In genomic region chr1:224357626-224358124, GRCh38 we compare ENCODE assay signal across 8 cellular contexts. TPM values are rescaled to one million over a fixed set of nuclear protein-coding genes. Genes with fewer than 3 reads are reported as not detected.
A peak's percentile ranks its signal among the peaks of the same experiment; 100 is the strongest.
DNase-seq lines count a peak whose midpoint lies in the region; ATAC-seq and TF ChIP-seq lines count a peak whose summit lies in the region.

No MANE protein-coding gene starts in this region.

- ATAC-seq in psoas muscle (peak in 2 of 4 donors; percentile 26 to 32), HG02610 (IDR thresholded peaks at IDR 0.05; ENCODE audit: unreplicated experiment) (no peak), HG03196 (IDR thresholded peaks at IDR 0.05; ENCODE audit: unreplicated experiment) (no peak)

- H3K4me3 ChIP-seq in SJCRH30, result peak overlapping the region; percentile 87
- H3K4me3 ChIP-seq in esophagus squamous epithelium, result peak overlapping the region; percentile 63 to 96 (median 88)
- peak overlapping the region; percentile 96 for H3K4me3 ChIP-seq in psoas muscle

- H3K9me3 Mint-ChIP-seq in activated CD4-positive, alpha-beta T cell treated with anti-CD3 and anti-CD28 coated beads, Interleukin-2, amount 10 ng/mL, durations not matched to agents 7 days and 5 days, result no peaks in the 10 kb centered on the region

- H3K36me3 ChIP-seq in SJCRH30 (peaks cover 2% of the 10 kb centered on the region; the same call in 1 of the 2 replicates), esophagus squamous epithelium (peaks cover 0 to 24% (median 0%) of the 10 kb centered on the region in 3 donors), psoas muscle (ENCODE audit: insufficient read depth in 1 of 2, low read depth in 1 of 2) (no peaks in the 10 kb centered on the region)

- peak overlapping the region; percentile 87 for H3K4me3 Mint-ChIP-seq in activated CD4-positive, alpha-beta T cell treated with anti-CD3 and anti-CD28 coated beads, Interleukin-2, amount 10 ng/mL, durations not matched to agents 7 days and 5 days

- H3K9me3 ChIP-seq in SJCRH30 (replicated peaks), result no peaks in the 10 kb centered on the region
- H3K9me3 ChIP-seq in esophagus squamous epithelium, result no peaks in the 10 kb centered on the region
- no peaks in the 10 kb centered on the region for H3K9me3 ChIP-seq in psoas muscle

- no peaks in the 10 kb centered on the region for H3K4me1 ChIP-seq in SJCRH30
- peaks cover 9 to 43% (median 20%) of the 10 kb centered on the region in 3 donors for H3K4me1 ChIP-seq in esophagus squamous epithelium
- H3K4me1 ChIP-seq in psoas muscle, result peaks cover 33% of the 10 kb centered on the region

- CTCF ChIA-PET in activated CD4-positive, alpha-beta T cell treated with anti-CD3 and anti-CD28 coated beads, Interleukin-2, amount 10 ng/mL, durations not matched to agents 7 days and 5 days (lab: Charles Lee), result interaction anchor here (0.9 to 1.6 kb wide), 4 partner anchors 14 to 612 kb away, joined by 3 to 4 read pairs (median 3); no protein-coding TSS in a partner anchor

- peak overlapping the region; percentile 80 for H3K27ac Mint-ChIP-seq in activated CD4-positive, alpha-beta T cell treated with anti-CD3 and anti-CD28 coated beads, Interleukin-2, amount 10 ng/mL, durations not matched to agents 7 days and 5 days

- peak in 1 of 4 donors; percentile 7 for TF ChIP-seq POLR2A in esophagus squamous epithelium (IDR thresholded peaks at IDR 0.05)

- WGBS in esophagus squamous epithelium, 2 donors, result 12 to 13% methylated on average over 9 of the region's 9 CpGs
- 20 to 32% (median 30%) methylated on average over 9 of the region's 9 CpGs for WGBS in psoas muscle, 3 donors

- H3K27me3 ChIP-seq in SJCRH30 (no peaks in the 10 kb centered on the region), esophagus squamous epithelium (no peaks in the 10 kb centered on the region), psoas muscle (ENCODE audit: insufficient read depth in 3 of 3, low read length in 2 of 3) (no peaks in the 10 kb centered on the region)

- H3K27ac ChIP-seq in SJCRH30 (peak overlapping the region; percentile 38; the same call in 1 of the 2 replicates), esophagus squamous epithelium (peak overlapping the region; percentile 86 to 97 (median 92)), psoas muscle (peak overlapping the region; percentile 88)

- intact Hi-C loops in esophagus squamous epithelium (cut with DNase I) (no loop called here), psoas muscle (cut with DNase I) (no loop called here)

- H3K36me3 Mint-ChIP-seq in activated CD4-positive, alpha-beta T cell treated with anti-CD3 and anti-CD28 coated beads, Interleukin-2, amount 10 ng/mL, durations not matched to agents 7 days and 5 days (ENCODE audit: low read depth), result peaks cover 27% of the 10 kb centered on the region

- H3K4me1 Mint-ChIP-seq in activated CD4-positive, alpha-beta T cell treated with anti-CD3 and anti-CD28 coated beads, Interleukin-2, amount 10 ng/mL, durations not matched to agents 7 days and 5 days, result peaks cover 50% of the 10 kb centered on the region

- POLR2A ChIA-PET in activated CD4-positive, alpha-beta T cell treated with anti-CD3 and anti-CD28 coated beads, Interleukin-2, amount 10 ng/mL, durations not matched to agents 7 days and 5 days (lab: Charles Lee), result no interaction called here

- TF ChIP-seq CTCF in esophagus squamous epithelium (IDR thresholded peaks at IDR 0.05) (peak in 3 of 6 experiments; percentile 7 to 20 (median 15)), psoas muscle (IDR thresholded peaks at IDR 0.05) (no peak)

- no peak for DNase-seq in activated CD4-positive, alpha-beta T cell treated with anti-CD3 and anti-CD28 coated beads, Interleukin-2, amount 10 ng/mL, durations not matched to agents 7 days and 5 days
- DNase-seq in activated CD4-positive, alpha-beta T cell treated with anti-CD3 and anti-CD28 coated beads for 48 hours, result no peak
- peak in 1 of 2 experiments; percentile 17 for DNase-seq in SJCRH30
- no peak for DNase-seq in esophagus squamous epithelium (lab: John Stamatoyannopoulos, UW)
- DNase-seq in psoas muscle, result no peak
- DNase-seq in NCI-H1436 treated with DMSO at 0.1 percent for 48 hours (lab: John Stamatoyannopoulos, UW), result no peak

- H3K27me3 Mint-ChIP-seq in activated CD4-positive, alpha-beta T cell treated with anti-CD3 and anti-CD28 coated beads, Interleukin-2, amount 10 ng/mL, durations not matched to agents 7 days and 5 days, result no peaks in the 10 kb centered on the region

RNA-seq across cellular contexts. Expression of gene CNIH4, which starts 1.0 kb away (rescaled TPM):
- 10 to 100 TPM; 37.0 to 39.5 TPM for total RNA-seq in activated CD4-positive, alpha-beta T cell treated with anti-CD3 and anti-CD28 coated beads, Interleukin-2, amount 10 ng/mL, durations not matched to agents 7 days and 5 days
- 71.5 and 87.5 TPM in 2 replicates for total RNA-seq in SJCRH30 (2014; rRNA removed; shearing (Covaris generic))
- 10 to 100 TPM; 19.1 to 51.7 (median 34.0) TPM for total RNA-seq in esophagus squamous epithelium
- total RNA-seq in psoas muscle, result 10 to 100 TPM; 29.7 to 38.4 (median 34.3) TPM
- 100 to 1,000 TPM in 1 of 3 donors, 10 to 100 TPM in 2; 42.5 to 103 (median 48.2) TPM for polyA plus RNA-seq in psoas muscle

RNA-seq across cellular contexts. Expression of gene NVL, which starts 27.7 kb away (rescaled TPM):
- total RNA-seq in activated CD4-positive, alpha-beta T cell treated with anti-CD3 and anti-CD28 coated beads, Interleukin-2, amount 10 ng/mL, durations not matched to agents 7 days and 5 days, result 10 to 100 TPM; 41.6 to 43.5 TPM
- total RNA-seq in SJCRH30 (2014; rRNA removed; shearing (Covaris generic)), result 35.9 and 49.3 TPM in 2 replicates
- total RNA-seq in esophagus squamous epithelium (10 to 100 TPM; 10.5 to 27.7 (median 22.0) TPM), psoas muscle (10 to 100 TPM in 1 of 4 donors, 1 to 10 TPM in 3; 6.3 to 11.0 (median 8.1) TPM)
- 1 to 10 TPM; 7.0 to 10.0 (median 8.2) TPM for polyA plus RNA-seq in psoas muscle

Comparison
In these comparisons a context has a peak if more than half of its experiments do, and no peak if none do; other contexts are left out.
1. H3K27ac ChIP-seq: peak in every context shown above with its lines; median percentile 92 in esophagus squamous epithelium; 88 in psoas muscle; 38 in SJCRH30.